9 cellular contexts compared by ENCODE assay signal in the genomic region with DNA sequence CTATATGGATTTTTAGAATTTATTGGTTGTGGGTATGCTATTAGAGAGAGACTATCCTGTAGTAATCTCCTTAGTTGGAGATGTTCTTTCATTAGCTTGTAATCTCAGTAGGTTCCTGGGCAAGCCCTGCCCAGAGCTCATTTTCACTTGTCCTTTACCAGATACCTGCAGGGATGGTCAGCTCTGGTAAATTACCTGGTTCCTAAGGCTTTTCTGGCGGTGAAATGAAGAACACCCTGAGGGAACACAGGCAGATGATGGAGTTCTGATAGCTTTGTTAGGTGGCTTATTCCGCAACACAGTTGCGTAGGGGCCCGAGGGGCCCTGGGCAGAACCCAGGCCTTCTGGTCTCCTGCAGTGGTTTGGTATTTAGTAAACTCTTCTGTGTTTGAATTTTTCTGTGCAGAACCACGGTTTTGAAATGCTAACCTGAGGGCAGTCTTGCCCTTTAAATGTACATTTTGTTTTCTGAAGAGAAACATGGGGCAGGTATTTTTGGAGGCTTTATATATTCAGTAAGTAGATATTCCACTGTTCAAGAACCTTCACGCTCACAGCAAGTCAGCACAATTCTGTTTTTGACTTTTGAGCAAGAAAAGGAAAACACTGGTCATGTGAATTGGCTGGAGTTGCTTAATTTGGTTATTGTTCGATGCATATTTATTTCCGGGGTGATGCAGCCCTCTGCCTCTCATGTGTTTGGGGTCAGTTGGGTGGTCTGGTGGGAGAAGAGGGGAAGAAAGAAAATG. TPM values are rescaled to one million over a fixed set of nuclear protein-coding genes. Genes with fewer than 3 reads are reported as not detected.
DNase-seq lines count a peak whose midpoint lies in the region; ATAC-seq, FAIRE-seq and TF ChIP-seq lines count a peak whose summit lies in the region.
"Had no signal": no experiment of that assay in that cellular context is flagged by ENCODE, and none has a peak within 500 bp of the region (broad histone marks: within the 10 kb centered on the region; RNA-seq: fewer than 3 reads in every experiment).

No MANE protein-coding gene starts in this region.

- peak overlapping the region; percentile 66 for H3K27ac ChIP-seq in DOHH2 (ENCODE audit: low read depth, low read length)
- H3K27ac ChIP-seq in colonic mucosa: peak overlapping the region; percentile 20
- H3K27ac ChIP-seq in small intestine (ENCODE audit: low read depth in 1 of 2, low read length in 1 of 2): peak overlapping the region in 1 of 2 donors; percentile 75

- H3K9me3 ChIP-seq in DOHH2 (ENCODE audit: control insufficient read depth, insufficient read depth, low read length): no peaks in the 10 kb centered on the region
- H3K9me3 ChIP-seq in colonic mucosa: no peaks in the 10 kb centered on the region
- no peaks in the 10 kb centered on the region for H3K9me3 ChIP-seq in mucosa of descending colon
- H3K9me3 ChIP-seq in MG63: no peaks in the 10 kb centered on the region
- no peaks in the 10 kb centered on the region for H3K9me3 ChIP-seq in small intestine (ENCODE audit: control insufficient read depth, low read depth)

- TF ChIP-seq CTCF in DOHH2 (IDR thresholded peaks at IDR 0.05; ENCODE audit: low read depth, low read length, poor library complexity, severe bottlenecking) (no peak), colonic mucosa (IDR thresholded peaks at IDR 0.05) (no peak), mucosa of descending colon (IDR thresholded peaks at IDR 0.05) (no peak), GM10248 (IDR thresholded peaks at IDR 0.05; ENCODE audit: control extremely low read depth, extremely low read depth, low read depth, missing control alignments) (no peak)

- H4K20me1 ChIP-seq in DOHH2 (ENCODE audit: control insufficient read depth, insufficient read depth, low read depth, low read length): no peaks in the 10 kb centered on the region

- peak overlapping the region; percentile 72 for H3K4me2 ChIP-seq in DOHH2 (ENCODE audit: low read length)

- ATAC-seq in HG03097 (IDR thresholded peaks at IDR 0.05; ENCODE audit: low FRiP score, unreplicated experiment) (peak; percentile 12), mucosa of descending colon (no peak)
- ATAC-seq in natural killer cell treated with Interleukin-12 subunit alpha and Interleukin-12 subunit beta and Interleukin-15 and Interleukin-18, amount 100 ng/mL, for 72 hours: no peak

- H3K4me1 Mint-ChIP-seq in natural killer cell treated with Interleukin-12 subunit alpha and Interleukin-12 subunit beta and Interleukin-15 and Interleukin-18, amount 100 ng/mL, for 72 hours (ENCODE audit: low read depth in 2 of 2): peaks cover 13% of the 10 kb centered on the region in 2 donors

- WGBS in small intestine, 3 donors: 55 to 77% (median 72%) methylated on average over 8 of the region's 8 CpGs

- peaks cover 57% of the 10 kb centered on the region for H3K79me2 ChIP-seq in DOHH2 (ENCODE audit: control insufficient read depth, low read length)

- no peaks in the 10 kb centered on the region for H3K9me3 Mint-ChIP-seq in natural killer cell treated with Interleukin-12 subunit alpha and Interleukin-12 subunit beta and Interleukin-15 and Interleukin-18, amount 100 ng/mL, for 72 hours

- H3K4me3 Mint-ChIP-seq in natural killer cell treated with Interleukin-12 subunit alpha and Interleukin-12 subunit beta and Interleukin-15 and Interleukin-18, amount 100 ng/mL, for 72 hours: peak overlapping the region; percentile 44

- H3K4me3 ChIP-seq in DOHH2 (ENCODE audit: low read length) (peak overlapping the region; percentile 55), colonic mucosa (no peak overlapping the region), mucosa of descending colon (no peak overlapping the region), MG63 (no peak overlapping the region), small intestine (ENCODE audit: low read depth in 1 of 2, low read length in 2 of 2) (no peak overlapping the region)

- CTCF ChIA-PET in GM10248 (lab: Yijun Ruan, JAX): interaction anchor here (1.5 kb wide), 1 partner anchor 183 kb away, joined by 3 read pairs; no protein-coding TSS in a partner anchor

- H3K27me3 Mint-ChIP-seq in natural killer cell treated with Interleukin-12 subunit alpha and Interleukin-12 subunit beta and Interleukin-15 and Interleukin-18, amount 100 ng/mL, for 72 hours: peaks cover 0 to 3% of the 10 kb centered on the region in 2 donors

- intact Hi-C loops in colonic mucosa (cut with DNase I): no loop called here
- intact Hi-C loops in mucosa of descending colon (cut with DNase I, micrococcal nuclease): no loop called here

- H3K36me3 ChIP-seq in DOHH2 (ENCODE audit: control insufficient read depth, low read length) (peaks cover 52% of the 10 kb centered on the region), colonic mucosa (no peaks in the 10 kb centered on the region), mucosa of descending colon (ENCODE audit: low read depth) (no peaks in the 10 kb centered on the region), MG63 (peaks cover 20% of the 10 kb centered on the region), small intestine (ENCODE audit: control insufficient read depth in 2 of 2, insufficient read depth in 2 of 2, low read length in 2 of 2) (no peaks in the 10 kb centered on the region)

- H3K36me3 Mint-ChIP-seq in natural killer cell treated with Interleukin-12 subunit alpha and Interleukin-12 subunit beta and Interleukin-15 and Interleukin-18, amount 100 ng/mL, for 72 hours: no peaks in the 10 kb centered on the region

- FAIRE-seq in small intestine (lab: Jason Lieb, UNC): no peak

- H3K4me1 ChIP-seq in DOHH2 (ENCODE audit: control insufficient read depth, low read length) (peaks cover 58% of the 10 kb centered on the region), colonic mucosa (no peaks in the 10 kb centered on the region), mucosa of descending colon (ENCODE audit: low read depth) (peaks cover 4% of the 10 kb centered on the region), small intestine (ENCODE audit: control insufficient read depth in 2 of 2, insufficient read depth in 1 of 2, low read depth in 1 of 2, low read length in 1 of 2) (peaks cover 0 to 2% of the 10 kb centered on the region in 2 donors)

- H3K9ac ChIP-seq in colonic mucosa (ENCODE audit: low read depth in 2 of 2, low read length in 2 of 2): no peak overlapping the region

- POLR2A ChIA-PET in GM10248 (lab: Yijun Ruan, JAX): no interaction called here

- peaks cover 24% of the 10 kb centered on the region for H3F3A ChIP-seq in DOHH2 (ENCODE audit: control insufficient read depth, insufficient read depth)

- DNase-seq in colonic mucosa: no peak
- no peak for DNase-seq in natural killer cell treated with Interleukin-12 subunit alpha and Interleukin-12 subunit beta and Interleukin-15 and Interleukin-18, amount 100 ng/mL, for 72 hours (ENCODE audit: low spot score)
- no peak for DNase-seq in mucosa of descending colon
- no peak for DNase-seq in MG63
- DNase-seq in small intestine: no peak
- DNase-seq in GM10248 (ENCODE audit: extremely low spot score): no peak
- DNase-seq: activated effector memory CD4-positive, alpha-beta T cell treated with anti-CD3 and anti-CD28 coated beads, Interleukin-2, amount 50 U/mL, for 16 hours had no signal

- peak overlapping the region; percentile 53 to 70 for H3K27ac Mint-ChIP-seq in natural killer cell treated with Interleukin-12 subunit alpha and Interleukin-12 subunit beta and Interleukin-15 and Interleukin-18, amount 100 ng/mL, for 72 hours

- H3K9me2 ChIP-seq in DOHH2 (replicated peaks; ENCODE audit: control insufficient read depth, low read length): no peaks in the 10 kb centered on the region

- H3K27me3 ChIP-seq in DOHH2 (ENCODE audit: control insufficient read depth, low read length) (no peaks in the 10 kb centered on the region), colonic mucosa (no peaks in the 10 kb centered on the region), MG63 (no peaks in the 10 kb centered on the region), small intestine (ENCODE audit: control insufficient read depth in 2 of 2, insufficient read depth in 2 of 2, low read length in 2 of 2) (no peaks in the 10 kb centered on the region)

RNA-seq across cellular contexts. Expression of a gene that starts 22.4 kb away (rescaled TPM):
- total RNA-seq in colonic mucosa (10 to 100 TPM in 1 of 2 donors, 1 to 10 TPM in 1; 5.6 to 14.8 TPM), mucosa of descending colon (100 to 1,000 TPM in 1 of 3 donors, 10 to 100 TPM in 2; 11.2 to 104 (median 16.3) TPM)
- 10 to 100 TPM in 1 of 2 donors, 1 to 10 TPM in 1; 3.3 to 19.3 TPM for total RNA-seq in natural killer cell treated with Interleukin-12 subunit alpha and Interleukin-12 subunit beta and Interleukin-15 and Interleukin-18, amount 100 ng/mL, for 72 hours
- 18.6 and 20.2 TPM in 2 replicates for total RNA-seq in MG63 (2014; rRNA removed; shearing (Covaris generic); ENCODE audit: low replicate concordance)
- 1 to 10 TPM; 1.3 to 7.4 (median 2.4) TPM for polyA plus RNA-seq in small intestine
